Comparison of ENCODE assay signal across 29 cellular contexts in genomic region chr9:115360122-115360521, GRCh38.
"Had no signal": no experiment of that assay in that cellular context is flagged by ENCODE, and none has a peak within 500 bp of the region (broad histone marks: within the 10 kb centered on the region; RNA-seq: fewer than 3 reads in every experiment).

No MANE protein-coding gene starts in this region.

- H3K36me3 ChIP-seq: brain microvascular endothelial cell, esophagus muscularis mucosa, gastroesophageal sphincter had no signal

- H3K4me3 ChIP-seq: esophagus muscularis mucosa, gastroesophageal sphincter had no signal

- H3K27ac ChIP-seq: brain microvascular endothelial cell, esophagus muscularis mucosa, gastroesophageal sphincter had no signal

- H3K9me3 ChIP-seq: esophagus muscularis mucosa, gastroesophageal sphincter had no signal

- DNase-seq: activated CD4-positive, alpha-beta memory T cell treated with anti-CD3 and anti-CD28 coated beads, Interleukin-2, amount 10 ng/mL, durations not matched to agents 7 days and 5 days; activated CD4-positive, alpha-beta T cell treated with anti-CD3 and anti-CD28 coated beads for 1 hour; activated CD4-positive, alpha-beta T cell treated with anti-CD3 and anti-CD28 coated beads for 4 hours; activated CD4-positive, alpha-beta T cell treated with anti-CD3 and anti-CD28 coated beads, Interleukin-2, amount 10 ng/mL, durations not matched to agents 7 days and 5 days; activated CD4-positive, alpha-beta T cell treated with anti-CD3 and anti-CD28 coated beads, Interleukin-2, amount 50 U/mL, for 4 hours; activated CD8-positive, alpha-beta memory T cell treated with anti-CD3 and anti-CD28 coated beads, Interleukin-2, amount 50 U/mL, for 48 hours; activated gamma-delta T cell treated with Interleukin-2 at 50 U/mL for 16 hours; activated naive CD4-positive, alpha-beta T cell treated with anti-CD3 and anti-CD28 coated beads, Interleukin-2, amount 50 U/mL, for 16 hours; activated naive CD4-positive, alpha-beta T cell treated with Interleukin-2 at 50 U/mL for 16 hours; activated T-cell treated with anti-CD3 and anti-CD28 coated beads for 4 hours; activated T-cell treated with anti-CD3 and anti-CD28 coated beads, Interleukin-2, amount 50 U/mL, for 24 hours; activated T-cell treated with anti-CD3 and anti-CD28 coated beads, Interleukin-2, amount 50 U/mL, for 72 hours; amniotic stem cell; anterior cingulate cortex; brain microvascular endothelial cell; caudate nucleus; cortex of kidney; dermis blood vessel endothelial cell; effector CD4-positive, alpha-beta T cell; effector memory CD8-positive, alpha-beta T cell; erythroblast; foreskin melanocyte; SW 1271; T-cell; T1000 had no signal

- H3K4me1 ChIP-seq: esophagus muscularis mucosa, gastroesophageal sphincter had no signal

- H3K27me3 ChIP-seq: brain microvascular endothelial cell, esophagus muscularis mucosa, gastroesophageal sphincter had no signal

- FAIRE-seq: astrocyte, colon had no signal
